Comparison of ENCODE assay signal across 8 cellular contexts in genomic region chrX:77894921-77895886, GRCh38. TPM values are rescaled to one million over a fixed set of nuclear protein-coding genes. Genes with fewer than 3 reads are reported as not detected.
A peak's percentile ranks its signal among the peaks of the same experiment; 100 is the strongest.
DNase-seq lines count a peak whose midpoint lies in the region; ATAC-seq and TF ChIP-seq lines count a peak whose summit lies in the region.

Gene MAGT1 (minus strand): TSS chrX:77895435. CDS start chrX:77895410, 25 bp downstream.

- DNase-seq in GM23338 (ENCODE audit: low spot score) (peak; percentile 95), LHCN-M2 (ENCODE audit: low read depth) (peak; percentile 96), RPMI8226 (peak; percentile 97), fibroblast of gingiva (ENCODE audit: low read depth) (peak; percentile 96), naive B cell (peak; percentile 89)
- DNase-seq in activated T-helper 1 cell treated with anti-CD3 and anti-CD28 coated beads, Interleukin-2, amount 50 U/mL, for 16 hours (ENCODE audit: low read depth in 1 of 2, low spot score in 1 of 2) = peak; percentile 62 to 84

- H3K9me3 ChIP-seq in DOHH2 (ENCODE audit: control insufficient read depth, insufficient read depth, low read length) = no peaks in the 10 kb centered on the region

- TF ChIP-seq CTCF in DOHH2 (IDR thresholded peaks at IDR 0.05; ENCODE audit: low read depth, low read length, poor library complexity, severe bottlenecking) (peak; percentile 25), GM23338 (conservative IDR thresholded peaks at IDR 0.05; ENCODE audit: low read depth in 2 of 2) (no peak)

- H2AFZ ChIP-seq in GM23338 = no peak within 1 kb of the TSS

- H3K4me1 Mint-ChIP-seq in GM23338 (no peaks in the 10 kb centered on the region; the same call in 2 of the 3 replicates), naive B cell (peaks cover 4 to 34% (median 9%) of the 10 kb centered on the region in 3 donors)
- H3K4me1 Mint-ChIP-seq in stimulated activated memory B cell treated with anti-CD40 and anti-IgM and Interleukin-4, amounts not matched to agents 10 μg/mL and 1 μg/mL and 100 μg/mL, for 72 hours = peaks cover 16% of the 10 kb centered on the region

- peaks cover 5% of the 10 kb centered on the region for H3F3A ChIP-seq in DOHH2 (ENCODE audit: control insufficient read depth, insufficient read depth)
- no peaks in the 10 kb centered on the region for H3F3A ChIP-seq in GM23338 (replicated peaks; ENCODE audit: low read depth)

- H3K36me3 ChIP-seq in DOHH2 (ENCODE audit: control insufficient read depth, low read length) = peaks cover 11% of the 10 kb centered on the region
- H3K36me3 ChIP-seq in GM23338 (ENCODE audit: insufficient read depth) = no peaks in the 10 kb centered on the region

- no peaks in the 10 kb centered on the region for H3K9me2 ChIP-seq in DOHH2 (replicated peaks; ENCODE audit: control insufficient read depth, low read length)
- no peaks in the 10 kb centered on the region for H3K9me2 ChIP-seq in GM23338 (ENCODE audit: insufficient read depth)

- H3K4me3 ChIP-seq in DOHH2 (ENCODE audit: low read length) = peak within 1 kb of the TSS; percentile 82
- peak within 1 kb of the TSS; percentile 63 for H3K4me3 ChIP-seq in GM23338

- peaks cover 15% of the 10 kb centered on the region for H3K4me1 ChIP-seq in DOHH2 (ENCODE audit: control insufficient read depth, low read length)
- H3K4me1 ChIP-seq in GM23338 (ENCODE audit: insufficient read depth) = no peaks in the 10 kb centered on the region

- peak within 1 kb of the TSS; percentile 95 for H3K4me3 Mint-ChIP-seq in GM23338
- peak within 1 kb of the TSS; percentile 93 to 97 (median 96) for H3K4me3 Mint-ChIP-seq in naive B cell
- peak within 1 kb of the TSS; percentile 98 for H3K4me3 Mint-ChIP-seq in stimulated activated memory B cell treated with anti-CD40 and anti-IgM and Interleukin-4, amounts not matched to agents 10 μg/mL and 1 μg/mL and 100 μg/mL, for 72 hours

- H3K79me2 ChIP-seq in DOHH2 (ENCODE audit: control insufficient read depth, low read length) = peaks cover 58% of the 10 kb centered on the region
- H3K79me2 ChIP-seq in GM23338 (replicated peaks; ENCODE audit: insufficient read depth) = peaks cover 54% of the 10 kb centered on the region

- peaks cover 7% of the 10 kb centered on the region for H3K27me3 Mint-ChIP-seq in GM23338 (ENCODE audit: insufficient read depth, low read depth, poor library complexity)
- H3K27me3 Mint-ChIP-seq in naive B cell = no peaks in the 10 kb centered on the region
- no peaks in the 10 kb centered on the region for H3K27me3 Mint-ChIP-seq in stimulated activated memory B cell treated with anti-CD40 and anti-IgM and Interleukin-4, amounts not matched to agents 10 μg/mL and 1 μg/mL and 100 μg/mL, for 72 hours

- peaks cover 8% of the 10 kb centered on the region; the same call in 2 of the 3 replicates for H3K36me3 Mint-ChIP-seq in GM23338 (ENCODE audit: low read depth)
- H3K36me3 Mint-ChIP-seq in naive B cell = no peaks in the 10 kb centered on the region
- H3K36me3 Mint-ChIP-seq in stimulated activated memory B cell treated with anti-CD40 and anti-IgM and Interleukin-4, amounts not matched to agents 10 μg/mL and 1 μg/mL and 100 μg/mL, for 72 hours = peaks cover 2% of the 10 kb centered on the region

- H3K9me3 Mint-ChIP-seq in GM23338 = no peaks in the 10 kb centered on the region
- H3K9me3 Mint-ChIP-seq in naive B cell = peaks cover 0 to 5% (median 0%) of the 10 kb centered on the region in 7 donors
- H3K9me3 Mint-ChIP-seq in stimulated activated memory B cell treated with anti-CD40 and anti-IgM and Interleukin-4, amounts not matched to agents 10 μg/mL and 1 μg/mL and 100 μg/mL, for 72 hours = no peaks in the 10 kb centered on the region

- H3K27me3 ChIP-seq in DOHH2 (ENCODE audit: control insufficient read depth, low read length) (no peaks in the 10 kb centered on the region), GM23338 (ENCODE audit: insufficient read depth) (no peaks in the 10 kb centered on the region)

- H3K4me2 ChIP-seq in DOHH2 (ENCODE audit: low read length) (peak within 1 kb of the TSS; percentile 73), GM23338 (peak within 1 kb of the TSS; percentile 76)

- H3K27ac ChIP-seq in DOHH2 (ENCODE audit: low read depth, low read length) (peak within 1 kb of the TSS; percentile 76), GM23338 (ENCODE audit: low read depth) (peak within 1 kb of the TSS; percentile 79)

- H3K27ac Mint-ChIP-seq in GM23338 (peak within 1 kb of the TSS; percentile 99), naive B cell (peak within 1 kb of the TSS; percentile 96 to 100 (median 98))
- peak within 1 kb of the TSS; percentile 99 for H3K27ac Mint-ChIP-seq in stimulated activated memory B cell treated with anti-CD40 and anti-IgM and Interleukin-4, amounts not matched to agents 10 μg/mL and 1 μg/mL and 100 μg/mL, for 72 hours

- H4K20me1 ChIP-seq in DOHH2 (ENCODE audit: control insufficient read depth, insufficient read depth, low read depth, low read length) (no peaks in the 10 kb centered on the region), GM23338 (replicated peaks; ENCODE audit: insufficient read depth) (no peaks in the 10 kb centered on the region)

- ATAC-seq in GM23338 (peak; percentile 95), naive B cell (ENCODE audit: low read depth in 2 of 2) (peak; percentile 84 to 87)
- ATAC-seq in stimulated activated memory B cell treated with anti-CD40 and anti-IgM and Interleukin-4, amounts not matched to agents 10 μg/mL and 1 μg/mL and 100 μg/mL, for 72 hours = peak; percentile 99

TF ChIP-seq in GM23338, 12 proteins besides CTCF, POLR2A, EP300 and RAD21:
- TF ChIP-seq ZNF462 (CRISPR knock-in tag; IDR thresholded peaks at IDR 0.05) = no peak
- TF ChIP-seq CREB1 (CRISPR knock-in tag; IDR thresholded peaks at IDR 0.05; ENCODE audit: low read depth) = peak; percentile 89
- peak; percentile 91 for TF ChIP-seq POLR2AphosphoS5 (IDR thresholded peaks at IDR 0.05; ENCODE audit: low read depth)

RNA-seq across cellular contexts. Expression of gene MAGT1, which starts in this region (rescaled TPM):
- total RNA-seq in GM23338 (2014; rRNA removed; shearing (Covaris generic)) = 42.2 and 43.7 TPM in 2 replicates
- polyA plus RNA-seq in GM23338 (2016; fragmentation: Nextera tagmentation; extraction: Ambion mirVana) (22.2 and 23.4 TPM in 2 replicates), naive B cell (ENCODE audit: low read depth in 6 of 6) (10 to 100 TPM; 28.0 to 45.2 (median 36.4) TPM)
- total RNA-seq in LHCN-M2 (2014; rRNA removed) = 53.3 and 60.7 TPM in 2 replicates
- 38.1 TPM for polyA plus RNA-seq in LHCN-M2 (2012)

Comparison
In these comparisons a context has a peak if more than half of its experiments do, and no peak if none do; other contexts are left out.
1. Peak in every context shown above with its lines: DNase-seq, ATAC-seq, H3K4me3 ChIP-seq and H3K27ac ChIP-seq.